ENCODE assay signal across 16 cellular contexts in the genomic region with DNA sequence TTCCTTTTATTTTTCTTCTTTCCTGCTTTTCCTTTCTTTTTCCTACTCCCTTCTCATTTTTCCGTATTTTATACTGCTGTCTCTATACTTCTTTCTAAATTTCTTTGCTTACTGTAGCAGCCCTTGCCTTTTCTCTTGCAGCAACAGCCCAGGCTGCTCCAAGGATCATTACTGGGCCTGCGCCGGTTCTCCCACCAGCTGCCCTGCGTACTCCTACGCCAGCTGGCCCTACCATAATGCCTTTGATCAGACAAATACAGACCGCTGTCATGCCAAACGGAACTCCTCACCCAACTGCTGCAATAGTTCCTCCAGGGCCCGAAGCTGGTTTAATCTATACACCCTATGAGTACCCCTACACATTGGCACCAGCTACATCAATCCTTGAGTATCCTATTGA.
"Had no signal": no experiment of that assay in that cellular context is flagged by ENCODE, and none has a peak within 500 bp of the region (broad histone marks: within the 10 kb centered on the region; RNA-seq: fewer than 3 reads in every experiment).

No MANE protein-coding gene starts in this region.

- H3K27me3 ChIP-seq: colonic mucosa, heart left ventricle, neutrophil, pancreas, thyroid gland had no signal

- DNase-seq: activated B cell treated with CpG ODN at 0.5 μM for 24 hours; activated CD4-positive, alpha-beta memory T cell treated with anti-CD3 and anti-CD28 coated beads for 36 hours; activated CD4-positive, alpha-beta T cell treated with anti-CD3 and anti-CD28 coated beads for 4 hours; activated naive CD8-positive, alpha-beta T cell treated with anti-CD3 and anti-CD28 coated beads for 36 hours; activated T-cell treated with anti-CD3 and anti-CD28 coated beads for 4 hours; amniotic stem cell; colonic mucosa; heart left ventricle; mesenchymal stem cell; natural killer cell; pancreas; stimulated activated CD4-positive, alpha-beta T cell treated with anti-CD3 and anti-CD28 coated beads, Interleukin-1b, Interleukin-23, amount 100 ng/mL, for 48 hours; stimulated activated CD8-positive, alpha-beta memory T cell treated with anti-CD3 and anti-CD28 coated beads, Interleukin-4, amount 100 ng/mL, for 48 hours; stimulated activated naive CD4-positive, alpha-beta T cell; thyroid gland had no signal

- H3K27me3 Mint-ChIP-seq: activated B cell treated with CpG ODN at 0.5 μM for 24 hours; activated CD4-positive, alpha-beta memory T cell treated with anti-CD3 and anti-CD28 coated beads for 36 hours; activated naive CD8-positive, alpha-beta T cell treated with anti-CD3 and anti-CD28 coated beads for 36 hours had no signal

- H3K9me3 Mint-ChIP-seq: activated B cell treated with CpG ODN at 0.5 μM for 24 hours; activated CD4-positive, alpha-beta memory T cell treated with anti-CD3 and anti-CD28 coated beads for 36 hours; activated naive CD8-positive, alpha-beta T cell treated with anti-CD3 and anti-CD28 coated beads for 36 hours; natural killer cell had no signal

- H3K36me3 ChIP-seq: colonic mucosa had no signal

- H3K4me3 ChIP-seq: colonic mucosa, heart left ventricle, pancreas, thyroid gland had no signal

- H3K4me1 Mint-ChIP-seq: activated B cell treated with CpG ODN at 0.5 μM for 24 hours had no signal

- H3K4me1 ChIP-seq: colonic mucosa, thyroid gland had no signal

- H3K4me3 Mint-ChIP-seq: activated B cell treated with CpG ODN at 0.5 μM for 24 hours; activated CD4-positive, alpha-beta memory T cell treated with anti-CD3 and anti-CD28 coated beads for 36 hours; activated naive CD8-positive, alpha-beta T cell treated with anti-CD3 and anti-CD28 coated beads for 36 hours; natural killer cell had no signal

- H3K27ac ChIP-seq: colonic mucosa, neutrophil, pancreas, thyroid gland had no signal

- H3K27ac Mint-ChIP-seq: activated B cell treated with CpG ODN at 0.5 μM for 24 hours; activated CD4-positive, alpha-beta memory T cell treated with anti-CD3 and anti-CD28 coated beads for 36 hours; activated naive CD8-positive, alpha-beta T cell treated with anti-CD3 and anti-CD28 coated beads for 36 hours; natural killer cell had no signal

- H3K9me3 ChIP-seq: colonic mucosa, heart left ventricle, neutrophil, pancreas, thyroid gland had no signal

- ATAC-seq: natural killer cell, pancreas had no signal
